ENCODE assay signal across 12 cellular contexts in genomic region chrX:139881572-139881971, GRCh38. TPM values are rescaled to one million over a fixed set of nuclear protein-coding genes. Genes with fewer than 3 reads are reported as not detected.
A peak's percentile ranks its signal among the peaks of the same experiment; 100 is the strongest.
DNase-seq lines count a peak whose midpoint lies in the region; ATAC-seq, FAIRE-seq and TF ChIP-seq lines count a peak whose summit lies in the region.
"Had no signal": no experiment of that assay in that cellular context is flagged by ENCODE, and none has a peak within 500 bp of the region (broad histone marks: within the 10 kb centered on the region; RNA-seq: fewer than 3 reads in every experiment).

No MANE protein-coding gene starts in this region.

- H3K4me2 ChIP-seq in endothelial cell of umbilical vein (ENCODE audit: insufficient read depth, low read length), result peak overlapping the region; percentile 80

- DNase-seq in ELR (ENCODE audit: low read depth) (peak; percentile 70), M059J (ENCODE audit: low read depth) (peak; percentile 71), endothelial cell of umbilical vein (ENCODE audit: low read depth, low spot score) (peak; percentile 85), osteocyte (ENCODE audit: extremely low spot score, unreplicated experiment) (no peak), lower lobe of right lung (no peak), mucosa of descending colon (no peak), CD1c-positive myeloid dendritic cell (ENCODE audit: extremely low spot score) (no peak)
- DNase-seq: activated CD4-positive, alpha-beta T cell treated with anti-CD3 and anti-CD28 coated beads for 4 hours; NCI-H2171 treated with DMSO at 0.1 percent for 48 hours; right lobe of liver had no signal

- peak overlapping the region; percentile 81 for H3K27ac Mint-ChIP-seq in osteocyte (ENCODE audit: unreplicated experiment)
- H3K27ac Mint-ChIP-seq: activated T-helper 1 cell treated with anti-CD3 and anti-CD28 coated beads, Interleukin-12 subunit alpha, Interleukin-12 subunit beta, Interleukin-2, Interleukin-4 antibody, amounts not matched to agents 30 ng/mL and 10 ng/mL and 1 ng/mL, durations not matched to agents 14 hours and 24 hours and 36 hours had no signal

- H3K9me3 ChIP-seq in endothelial cell of umbilical vein (replicated peaks; ENCODE audit: control insufficient read depth, insufficient read depth, low read length) (no peaks in the 10 kb centered on the region), lower lobe of right lung (no peaks in the 10 kb centered on the region), mucosa of descending colon (no peaks in the 10 kb centered on the region)
- H3K9me3 ChIP-seq: right lobe of liver had no signal

- H3K36me3 ChIP-seq in endothelial cell of umbilical vein (ENCODE audit: control insufficient read depth in 2 of 2, extremely low read depth in 1 of 2, insufficient read depth in 2 of 2, low read length in 2 of 2), result no peaks in the 10 kb centered on the region
- no peaks in the 10 kb centered on the region for H3K36me3 ChIP-seq in lower lobe of right lung
- no peaks in the 10 kb centered on the region for H3K36me3 ChIP-seq in mucosa of descending colon (ENCODE audit: low read depth)
- H3K36me3 ChIP-seq: right lobe of liver had no signal

- H3K36me3 Mint-ChIP-seq in osteocyte (ENCODE audit: unreplicated experiment), result peaks cover 2% of the 10 kb centered on the region

- peaks cover 10% of the 10 kb centered on the region for H3K9me3 Mint-ChIP-seq in osteocyte (ENCODE audit: unreplicated experiment)
- H3K9me3 Mint-ChIP-seq: activated T-helper 1 cell treated with anti-CD3 and anti-CD28 coated beads, Interleukin-12 subunit alpha, Interleukin-12 subunit beta, Interleukin-2, Interleukin-4 antibody, amounts not matched to agents 30 ng/mL and 10 ng/mL and 1 ng/mL, durations not matched to agents 14 hours and 24 hours and 36 hours had no signal

- dilution Hi-C loops in endothelial cell of umbilical vein (cut with MboI; ENCODE audit: extremely low pct_ligation_motif_present, low sequenced_read_pairs), result no loop called here

- H3K9ac ChIP-seq in endothelial cell of umbilical vein (replicated peaks; ENCODE audit: extremely low read depth, insufficient read depth, low read length), result peak overlapping the region; percentile 69

- ATAC-seq in lower lobe of right lung (no peak), mucosa of descending colon (no peak), GM18909 (IDR thresholded peaks at IDR 0.05; ENCODE audit: poor library complexity, unreplicated experiment) (no peak)

- peak overlapping the region; percentile 88 for H3K27ac ChIP-seq in endothelial cell of umbilical vein (ENCODE audit: insufficient read depth, low read depth, low read length)
- no peak overlapping the region for H3K27ac ChIP-seq in lower lobe of right lung
- H3K27ac ChIP-seq: right lobe of liver had no signal

- H3K4me3 ChIP-seq in endothelial cell of umbilical vein (replicated peaks in 1 of 3; ENCODE audit: insufficient read depth in 1 of 3, low read depth in 1 of 3, low read length in 3 of 3), result peak overlapping the region in 1 of 3 experiments; percentile 30
- no peak overlapping the region for H3K4me3 ChIP-seq in lower lobe of right lung
- no peak overlapping the region for H3K4me3 ChIP-seq in mucosa of descending colon
- H3K4me3 ChIP-seq: right lobe of liver had no signal

- POLR2A ChIA-PET in endothelial cell of umbilical vein (lab: Charles Lee), result no interaction called here

- FAIRE-seq in endothelial cell of umbilical vein (lab: Jason Lieb, UNC), result peak; percentile 96

- no peaks in the 10 kb centered on the region for H3K9me1 ChIP-seq in endothelial cell of umbilical vein (replicated peaks; ENCODE audit: control insufficient read depth, extremely low read depth, insufficient read depth, low read length)

- TF ChIP-seq POLR2A in endothelial cell of umbilical vein (IDR thresholded peaks at IDR 0.05; ENCODE audit: low read depth, low read length), result no peak

- no peak for TF ChIP-seq CTCF in endothelial cell of umbilical vein (IDR thresholded peaks at IDR 0.05; ENCODE audit: extremely low read depth in 1 of 2, insufficient read depth in 1 of 2, low read depth in 1 of 2, low read length in 2 of 2)
- TF ChIP-seq CTCF in osteocyte (IDR thresholded peaks at IDR 0.05), result no peak
- no peak for TF ChIP-seq CTCF in lower lobe of right lung (IDR thresholded peaks at IDR 0.05)
- TF ChIP-seq CTCF in mucosa of descending colon (IDR thresholded peaks at IDR 0.05), result no peak

- no TSS peak for BruUV-seq in endothelial cell of umbilical vein (replicated peaks; lab: Mats Ljungman, UMichigan)

- peaks cover 45% of the 10 kb centered on the region for H3K79me2 ChIP-seq in endothelial cell of umbilical vein (ENCODE audit: control insufficient read depth, insufficient read depth, low read length)

- H3K27me3 Mint-ChIP-seq in osteocyte (ENCODE audit: unreplicated experiment), result no peaks in the 10 kb centered on the region

- CTCF ChIA-PET in endothelial cell of umbilical vein (lab: Charles Lee), result interaction anchor here (0.9 to 1.6 kb wide), 6 partner anchors 8 to 49 kb away, joined by 3 to 4 read pairs (median 4); no protein-coding TSS in a partner anchor

- peaks cover 40% of the 10 kb centered on the region for H3K4me1 Mint-ChIP-seq in osteocyte (ENCODE audit: unreplicated experiment)

- H3K4me1 ChIP-seq in endothelial cell of umbilical vein (ENCODE audit: control insufficient read depth, extremely low read depth, insufficient read depth, low read length) (peaks cover 43% of the 10 kb centered on the region), lower lobe of right lung (no peaks in the 10 kb centered on the region), mucosa of descending colon (ENCODE audit: low read depth) (no peaks in the 10 kb centered on the region)

- intact Hi-C loops in endothelial cell of umbilical vein (cut with micrococcal nuclease) (loop anchor here (1.0 to 2.0 kb wide), 5 partner anchors 10 to 55 kb away; partner anchors contain the start of gene ATP11C), lower lobe of right lung (cut with DNase I) (no loop called here), mucosa of descending colon (cut with DNase I, micrococcal nuclease) (no loop called here)

- H2AFZ ChIP-seq in endothelial cell of umbilical vein (ENCODE audit: low read depth, low read length), result no peak overlapping the region

- no peaks in the 10 kb centered on the region for H4K20me1 ChIP-seq in endothelial cell of umbilical vein (replicated peaks; ENCODE audit: control insufficient read depth, extremely low read depth, insufficient read depth, low read length)

- H3K27me3 ChIP-seq in endothelial cell of umbilical vein (ENCODE audit: control insufficient read depth in 2 of 2, insufficient read depth in 2 of 2, low read length in 2 of 2) (no peaks in the 10 kb centered on the region), lower lobe of right lung (ENCODE audit: low read depth) (no peaks in the 10 kb centered on the region)
- H3K27me3 ChIP-seq: right lobe of liver had no signal

- no peak overlapping the region for H3K4me3 Mint-ChIP-seq in osteocyte (ENCODE audit: unreplicated experiment)
- H3K4me3 Mint-ChIP-seq: activated T-helper 1 cell treated with anti-CD3 and anti-CD28 coated beads, Interleukin-12 subunit alpha, Interleukin-12 subunit beta, Interleukin-2, Interleukin-4 antibody, amounts not matched to agents 30 ng/mL and 10 ng/mL and 1 ng/mL, durations not matched to agents 14 hours and 24 hours and 36 hours had no signal

TF ChIP-seq in endothelial cell of umbilical vein, 7 proteins besides CTCF, POLR2A, EP300 and RAD21:
- TF ChIP-seq EZH2 (IDR thresholded peaks at IDR 0.05; ENCODE audit: borderline replicate concordance, low read depth, low read length, severe bottlenecking) (no peak), MYC (IDR thresholded peaks at IDR 0.05; ENCODE audit: low read depth, low read length) (no peak), JUN (IDR thresholded peaks at IDR 0.05; ENCODE audit: borderline replicate concordance, insufficient read depth, insufficient read length, low read depth) (peak; percentile 72), POLR2AphosphoS5 (IDR thresholded peaks at IDR 0.05; ENCODE audit: insufficient read depth, low read depth, low read length) (no peak), GATA2 (IDR thresholded peaks at IDR 0.05; ENCODE audit: insufficient read depth, insufficient read length, low read depth, low read length) (peak; percentile 91), FOS (IDR thresholded peaks at IDR 0.05; ENCODE audit: borderline replicate concordance, insufficient read depth, low read length) (peak; percentile 57), MAX (IDR thresholded peaks at IDR 0.05; ENCODE audit: insufficient read depth, insufficient read length) (no peak)

RNA-seq across cellular contexts. Expression of gene ATP11C, which starts 51.3 kb away (rescaled TPM):
- 41.0 and 46.3 TPM in 2 replicates for total RNA-seq in M059J (2014; rRNA removed; shearing (Covaris generic))
- total RNA-seq in endothelial cell of umbilical vein (29.5 and 31.8 TPM in 2 replicates), osteocyte (24.1 and 26.2 TPM in 2 replicates), lower lobe of right lung (14.2 TPM), mucosa of descending colon (10 to 100 TPM; 10.8 to 17.0 (median 13.1) TPM)
- 6.9 and 9.1 TPM in 2 replicates for polyA plus RNA-seq in endothelial cell of umbilical vein
- 10.8 and 11.1 TPM in 2 replicates for polyA plus RNA-seq in endothelial cell of umbilical vein (2011; cell fraction: cytosol; rRNA removed)
- polyA plus RNA-seq in endothelial cell of umbilical vein (2011; cell fraction: nucleus; rRNA removed), result 23.0 and 32.7 TPM in 2 replicates
- polyA plus RNA-seq in endothelial cell of umbilical vein (2012), result 18.4 and 27.5 TPM in 2 replicates
- 23.3 and 29.5 TPM in 2 replicates for polyA minus RNA-seq in endothelial cell of umbilical vein
- polyA minus RNA-seq in endothelial cell of umbilical vein (2011; cell fraction: cytosol; rRNA and poly(A)+ RNA removed), result 14.3 TPM
- polyA minus RNA-seq in endothelial cell of umbilical vein (2011; cell fraction: nucleus; rRNA and poly(A)+ RNA removed), result 30.4 and 47.4 TPM in 2 replicates

Comparison
In these comparisons a context has a peak if more than half of its experiments do, and no peak if none do; other contexts are left out.
1. DNase-seq: peak in ELR (single experiment), M059J (single experiment) and endothelial cell of umbilical vein (single experiment); none in osteocyte (single experiment), lower lobe of right lung (single experiment), mucosa of descending colon (0 of 3) and CD1c-positive myeloid dendritic cell (single experiment).